Comparison of ENCODE assay signal across 15 cellular contexts in the genomic region with DNA sequence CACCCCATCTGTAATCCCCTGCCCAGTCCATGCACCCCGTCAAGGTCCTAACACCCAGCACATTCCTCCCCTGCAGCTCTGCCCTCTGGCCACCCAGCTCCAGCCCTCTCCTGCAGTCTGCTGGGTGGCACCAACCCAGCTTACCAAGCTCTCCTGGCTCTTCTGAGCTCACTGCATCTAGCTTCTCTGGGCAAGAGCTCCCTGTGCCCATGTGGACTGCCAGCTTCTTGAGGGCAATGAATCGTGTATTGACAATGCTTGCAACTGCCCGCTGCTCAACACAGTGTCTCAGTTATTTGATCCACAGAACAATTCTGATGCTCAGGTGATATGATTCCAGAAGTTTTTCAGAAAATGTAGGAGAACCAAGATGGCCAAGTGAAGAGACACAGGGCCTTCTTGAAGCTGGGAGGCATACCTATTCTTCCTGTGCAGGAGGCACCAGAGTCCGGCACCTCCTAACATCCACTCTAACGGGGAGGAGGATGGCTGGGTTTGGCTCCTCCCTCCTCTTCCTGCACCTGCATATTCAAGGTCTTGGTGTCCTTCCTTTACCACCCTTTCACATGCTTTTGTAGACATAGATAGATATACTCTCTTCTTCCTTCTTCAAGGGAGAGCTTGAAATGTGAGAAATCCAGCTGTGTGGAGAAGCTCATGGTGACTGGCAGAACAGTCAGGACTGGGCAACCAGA.
DNase-seq lines count a peak whose midpoint lies in the region; TF ChIP-seq lines count a peak whose summit lies in the region.
"Had no signal": no experiment of that assay in that cellular context is flagged by ENCODE, and none has a peak within 500 bp of the region (broad histone marks: within the 10 kb centered on the region; RNA-seq: fewer than 3 reads in every experiment).

No MANE protein-coding gene starts in this region.

- no peak for TF ChIP-seq POLR2A in Peyer's patch (IDR thresholded peaks at IDR 0.05)
- TF ChIP-seq POLR2A in testis (IDR thresholded peaks at IDR 0.05) = no peak

- TF ChIP-seq CTCF in Peyer's patch (IDR thresholded peaks at IDR 0.05) (no peak), testis (IDR thresholded peaks at IDR 0.05) (no peak)

- H3K27me3 ChIP-seq in Peyer's patch (no peaks in the 10 kb centered on the region), testis (no peaks in the 10 kb centered on the region)
- no peaks in the 10 kb centered on the region for H3K27me3 ChIP-seq in effector memory CD4-positive, alpha-beta T cell (replicated peaks; ENCODE audit: control insufficient read depth, insufficient read depth, low read length, poor library complexity, severe bottlenecking)
- H3K27me3 ChIP-seq: uterus had no signal

- DNase-seq in activated T-cell treated with anti-CD3 and anti-CD28 coated beads, Interleukin-2, amount 50 U/mL, for 24 hours = peak; percentile 29
- DNase-seq in activated T-cell treated with anti-CD3 and anti-CD28 coated beads, Interleukin-2, amount 50 U/mL, for 1 hour = no peak
- DNase-seq in Peyer's patch = peak in 2 of 3 donors; percentile 66 to 69
- no peak for DNase-seq in effector memory CD4-positive, alpha-beta T cell
- no peak for DNase-seq in testis
- no peak for DNase-seq in inferior parietal cortex (ENCODE audit: extremely low spot score)
- no peak for DNase-seq in NK-92 (lab: John Stamatoyannopoulos, UW; ENCODE audit: unreplicated experiment)
- DNase-seq in AG08396 (ENCODE audit: low spot score) = no peak
- DNase-seq: effector CD8-positive, alpha-beta T cell; kidney glomerular epithelial cell; mucosa of descending colon; NCI-H1092 treated with DMSO at 0.1 percent for 48 hours; posterior cingulate gyrus; uterus had no signal

- H3K9me3 ChIP-seq in Peyer's patch (no peaks in the 10 kb centered on the region), testis (no peaks in the 10 kb centered on the region)
- H3K9me3 ChIP-seq in effector memory CD4-positive, alpha-beta T cell (ENCODE audit: control insufficient read depth, low read length) = no peaks in the 10 kb centered on the region
- H3K9me3 ChIP-seq: mucosa of descending colon, uterus had no signal

- H3K4me1 Mint-ChIP-seq in activated T-cell treated with anti-CD3 and anti-CD28 coated beads, Interleukin-2, amount 50 U/mL, for 24 hours (ENCODE audit: low read depth) = peaks cover 70% of the 10 kb centered on the region

- H3K27ac Mint-ChIP-seq in activated T-cell treated with anti-CD3 and anti-CD28 coated beads, Interleukin-2, amount 50 U/mL, for 24 hours = peak overlapping the region; percentile 93

- intact Hi-C loops in testis (cut with DNase I; ENCODE audit: low total_unique reads) = no loop called here

- no peaks in the 10 kb centered on the region for H3K27me3 Mint-ChIP-seq in activated T-cell treated with anti-CD3 and anti-CD28 coated beads, Interleukin-2, amount 50 U/mL, for 24 hours

- H3K4me3 ChIP-seq in Peyer's patch (no peak overlapping the region), testis (no peak overlapping the region)
- H3K4me3 ChIP-seq in effector memory CD4-positive, alpha-beta T cell (ENCODE audit: insufficient read depth, low read depth, low read length, poor library complexity, severe bottlenecking) = peak overlapping the region; percentile 41
- H3K4me3 ChIP-seq: mucosa of descending colon, skin epidermis, uterus had no signal

- H3K4me1 ChIP-seq in Peyer's patch (peaks cover 0 to 20% (median 13%) of the 10 kb centered on the region in 4 donors), testis (peaks cover 63% of the 10 kb centered on the region)
- H3K4me1 ChIP-seq in effector memory CD4-positive, alpha-beta T cell (ENCODE audit: control insufficient read depth, insufficient read depth, low read length, poor library complexity, severe bottlenecking) = peaks cover 35% of the 10 kb centered on the region
- H3K4me1 ChIP-seq: uterus had no signal

- H3K36me3 Mint-ChIP-seq in activated T-cell treated with anti-CD3 and anti-CD28 coated beads, Interleukin-2, amount 50 U/mL, for 24 hours (ENCODE audit: low read depth) = peaks cover 16% of the 10 kb centered on the region

- H3K27ac ChIP-seq in Peyer's patch (peak overlapping the region; percentile 70 to 84 (median 78)), testis (peak overlapping the region; percentile 26 to 28)
- H3K27ac ChIP-seq in effector memory CD4-positive, alpha-beta T cell (ENCODE audit: insufficient read depth, low read length, poor library complexity, severe bottlenecking) = peak overlapping the region; percentile 58
- H3K27ac ChIP-seq: uterus had no signal

- H3K4me3 Mint-ChIP-seq in activated T-cell treated with anti-CD3 and anti-CD28 coated beads, Interleukin-2, amount 50 U/mL, for 24 hours = no peak overlapping the region

- H3K9me3 Mint-ChIP-seq in activated T-cell treated with anti-CD3 and anti-CD28 coated beads, Interleukin-2, amount 50 U/mL, for 24 hours = no peaks in the 10 kb centered on the region

- H3K36me3 ChIP-seq in Peyer's patch (no peaks in the 10 kb centered on the region), testis (ENCODE audit: low read depth, missing control alignments) (no peaks in the 10 kb centered on the region)
- peaks cover 4% of the 10 kb centered on the region for H3K36me3 ChIP-seq in effector memory CD4-positive, alpha-beta T cell (ENCODE audit: control insufficient read depth, insufficient read depth, low read length)
- H3K36me3 ChIP-seq: uterus had no signal

- WGBS in testis, 2 donors = 86 to 90% methylated on average over 5 of the region's 5 CpGs

Comparison
In these comparisons a context has a peak if more than half of its experiments do, and no peak if none do; other contexts are left out.
1. DNase-seq: peak in activated T-cell treated with anti-CD3 and anti-CD28 coated beads, Interleukin-2, amount 50 U/mL, for 24 hours (single experiment) and Peyer's patch (2 of 3); none in activated T-cell treated with anti-CD3 and anti-CD28 coated beads, Interleukin-2, amount 50 U/mL, for 1 hour (single experiment), effector memory CD4-positive, alpha-beta T cell (0 of 3), testis (single experiment), inferior parietal cortex (single experiment), NK-92 (single experiment) and AG08396 (single experiment).
2. H3K27ac ChIP-seq: peak in every context shown above with its lines; median percentile 78 in Peyer's patch; 58 in effector memory CD4-positive, alpha-beta T cell; 27 in testis.